In the genomic region with DNA sequence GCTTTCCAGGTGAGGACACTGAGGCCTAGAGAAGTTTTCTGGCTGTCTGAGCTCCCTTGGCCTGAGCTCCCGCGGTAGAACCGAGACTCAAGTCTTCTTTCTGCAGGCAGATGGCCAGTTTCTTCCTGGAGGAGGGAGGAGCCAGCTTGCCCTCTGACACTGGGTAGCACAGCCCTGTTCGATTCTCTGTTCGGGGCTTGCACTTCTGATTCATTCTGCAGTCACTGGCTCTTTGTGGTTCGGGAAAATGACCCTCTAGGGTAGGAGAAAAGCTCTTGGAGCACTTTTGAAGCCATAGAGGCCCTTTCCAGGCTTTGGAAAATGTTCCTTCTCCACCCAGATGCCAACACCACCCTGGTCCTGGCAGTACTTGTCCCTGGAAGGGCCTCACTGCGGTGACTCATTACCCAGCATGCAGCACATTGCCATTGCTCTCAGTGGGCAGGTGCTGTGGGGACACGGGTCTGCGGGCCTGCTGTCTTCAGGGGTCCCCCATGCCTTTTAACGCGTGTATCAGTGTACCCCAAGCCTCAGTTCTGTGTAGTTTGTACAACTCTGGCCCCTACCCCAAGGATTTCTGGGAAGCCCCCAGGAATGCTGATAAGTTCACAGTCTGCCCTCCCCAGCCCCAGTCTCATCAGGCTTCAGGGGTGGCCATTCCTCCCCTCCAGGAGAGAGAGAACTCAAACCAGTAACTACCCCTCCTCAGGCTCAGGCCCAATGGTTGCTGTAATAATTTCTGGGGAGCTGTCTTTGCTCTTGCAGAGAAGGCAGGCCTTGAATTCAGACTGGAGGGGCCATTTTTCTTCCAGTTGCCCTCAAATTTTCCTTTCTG, we compare ENCODE assay signal across 8 cellular contexts. TPM values are rescaled to one million over a fixed set of nuclear protein-coding genes. Genes with fewer than 3 reads are reported as not detected.
DNase-seq lines count a peak whose midpoint lies in the region; ATAC-seq, FAIRE-seq and TF ChIP-seq lines count a peak whose summit lies in the region.

No MANE protein-coding gene starts in this region.

- H3K4me1 Mint-ChIP-seq in stimulated activated naive CD8-positive, alpha-beta T cell treated with anti-CD3 and anti-CD28 coated beads, Interleukin-15, amount 100 ng/mL, for 72 hours: peaks cover 52% of the 10 kb centered on the region

- no peaks in the 10 kb centered on the region for H3K27me3 Mint-ChIP-seq in stimulated activated naive CD8-positive, alpha-beta T cell treated with anti-CD3 and anti-CD28 coated beads, Interleukin-15, amount 100 ng/mL, for 72 hours

- no peaks in the 10 kb centered on the region for H3K9me3 Mint-ChIP-seq in stimulated activated naive CD8-positive, alpha-beta T cell treated with anti-CD3 and anti-CD28 coated beads, Interleukin-15, amount 100 ng/mL, for 72 hours

- H3K27ac ChIP-seq in right lobe of liver (no peak overlapping the region), testis (peak overlapping the region; percentile 55 to 77)

- H3K27ac Mint-ChIP-seq in stimulated activated naive CD8-positive, alpha-beta T cell treated with anti-CD3 and anti-CD28 coated beads, Interleukin-15, amount 100 ng/mL, for 72 hours: no peak overlapping the region

- H3K4me1 ChIP-seq in right lobe of liver (peaks cover 0 to 22% (median 14%) of the 10 kb centered on the region in 4 donors), testis (peaks cover 79% of the 10 kb centered on the region)

- H3K27me3 ChIP-seq in right lobe of liver: no peaks in the 10 kb centered on the region
- H3K27me3 ChIP-seq in testis: no peaks in the 10 kb centered on the region

- 18% methylated on average over 6 of the region's 11 CpGs for WGBS in right lobe of liver (ENCODE audit: insufficient coverage, low coverage, low lambda C conversion rate, missing lambda C conversion rate)
- WGBS in testis, 2 donors: 43% methylated on average over 11 of the region's 11 CpGs

- ATAC-seq in right lobe of liver: peak; percentile 45 to 72 (median 52)
- ATAC-seq in GM21786 (IDR thresholded peaks at IDR 0.05; ENCODE audit: unreplicated experiment): no peak
- no peak for ATAC-seq in stimulated activated naive CD8-positive, alpha-beta T cell treated with anti-CD3 and anti-CD28 coated beads, Interleukin-15, amount 100 ng/mL, for 72 hours
- no peak for ATAC-seq in HG03280 (IDR thresholded peaks at IDR 0.05; ENCODE audit: unreplicated experiment)

- TF ChIP-seq POLR2A in right lobe of liver (IDR thresholded peaks at IDR 0.05): no peak
- no peak for TF ChIP-seq POLR2A in testis (IDR thresholded peaks at IDR 0.05)

- DNase-seq in HTR-8/SVneo (ENCODE audit: insufficient read length, low spot score): peak; percentile 55
- peak; percentile 80 for DNase-seq in choroid plexus epithelial cell (ENCODE audit: low read depth)
- DNase-seq in right lobe of liver: peak in 1 of 3 donors; percentile 50
- peak; percentile 82 for DNase-seq in testis
- DNase-seq in stimulated activated naive CD8-positive, alpha-beta T cell treated with anti-CD3 and anti-CD28 coated beads, Interleukin-15, amount 100 ng/mL, for 72 hours: no peak
- no peak for DNase-seq in NCI-H526 treated with DMSO at 0.1 percent for 48 hours (lab: John Stamatoyannopoulos, UW)

- intact Hi-C loops in right lobe of liver (cut with DNase I) (no loop called here), testis (cut with DNase I; ENCODE audit: low total_unique reads) (no loop called here)

- TF ChIP-seq CTCF in choroid plexus epithelial cell (conservative IDR thresholded peaks at IDR 0.05; ENCODE audit: low read depth, low read length): no peak
- no peak for TF ChIP-seq CTCF in right lobe of liver (IDR thresholded peaks at IDR 0.05)
- no peak for TF ChIP-seq CTCF in testis (IDR thresholded peaks at IDR 0.05)

- H3K9me3 ChIP-seq in right lobe of liver (no peaks in the 10 kb centered on the region), testis (no peaks in the 10 kb centered on the region)

- H3K4me3 ChIP-seq in choroid plexus epithelial cell (ENCODE audit: low read depth, low read length) (no peak overlapping the region), right lobe of liver (no peak overlapping the region), testis (no peak overlapping the region)

- H3K4me3 Mint-ChIP-seq in stimulated activated naive CD8-positive, alpha-beta T cell treated with anti-CD3 and anti-CD28 coated beads, Interleukin-15, amount 100 ng/mL, for 72 hours: no peak overlapping the region

- FAIRE-seq in HTR-8/SVneo (lab: Jason Lieb, UNC): peak; percentile 58

- no peaks in the 10 kb centered on the region for H3K36me3 ChIP-seq in right lobe of liver
- H3K36me3 ChIP-seq in testis (ENCODE audit: low read depth, missing control alignments): no peaks in the 10 kb centered on the region

RNA-seq across cellular contexts. Expression of a gene that starts 11.9 kb away (rescaled TPM):
- total RNA-seq in right lobe of liver (1 to 10 TPM in 5 of 6 experiments, under 1 TPM in 1; 0.81 to 2.5 (median 1.8) TPM), testis (100 to 1,000 TPM; 107 to 218 TPM)
- 55.3 TPM for polyA plus RNA-seq in testis (ENCODE audit: insufficient read depth, low read depth, low replicate concordance)

Comparison
In these comparisons a context has a peak if more than half of its experiments do, and no peak if none do; other contexts are left out.
1. DNase-seq: peak in HTR-8/SVneo (single experiment), choroid plexus epithelial cell (single experiment) and testis (single experiment); none in stimulated activated naive CD8-positive, alpha-beta T cell treated with anti-CD3 and anti-CD28 coated beads, Interleukin-15, amount 100 ng/mL, for 72 hours (0 of 2) and NCI-H526 treated with DMSO at 0.1 percent for 48 hours (single experiment).
2. ATAC-seq: peak in right lobe of liver (4 of 4); none in GM21786 (single experiment), stimulated activated naive CD8-positive, alpha-beta T cell treated with anti-CD3 and anti-CD28 coated beads, Interleukin-15, amount 100 ng/mL, for 72 hours (single experiment) and HG03280 (single experiment).
3. H3K27ac ChIP-seq: peak in testis (2 of 2); none in right lobe of liver (0 of 3).
4. RNA of a gene that starts 11.9 kb away (total RNA-seq): 107 to 218 TPM in testis; 0.81 to 2.5 TPM in right lobe of liver; every median in the first group is over 10 times any median in the second.